ENCODE assay signal across 10 cellular contexts in the genomic region with DNA sequence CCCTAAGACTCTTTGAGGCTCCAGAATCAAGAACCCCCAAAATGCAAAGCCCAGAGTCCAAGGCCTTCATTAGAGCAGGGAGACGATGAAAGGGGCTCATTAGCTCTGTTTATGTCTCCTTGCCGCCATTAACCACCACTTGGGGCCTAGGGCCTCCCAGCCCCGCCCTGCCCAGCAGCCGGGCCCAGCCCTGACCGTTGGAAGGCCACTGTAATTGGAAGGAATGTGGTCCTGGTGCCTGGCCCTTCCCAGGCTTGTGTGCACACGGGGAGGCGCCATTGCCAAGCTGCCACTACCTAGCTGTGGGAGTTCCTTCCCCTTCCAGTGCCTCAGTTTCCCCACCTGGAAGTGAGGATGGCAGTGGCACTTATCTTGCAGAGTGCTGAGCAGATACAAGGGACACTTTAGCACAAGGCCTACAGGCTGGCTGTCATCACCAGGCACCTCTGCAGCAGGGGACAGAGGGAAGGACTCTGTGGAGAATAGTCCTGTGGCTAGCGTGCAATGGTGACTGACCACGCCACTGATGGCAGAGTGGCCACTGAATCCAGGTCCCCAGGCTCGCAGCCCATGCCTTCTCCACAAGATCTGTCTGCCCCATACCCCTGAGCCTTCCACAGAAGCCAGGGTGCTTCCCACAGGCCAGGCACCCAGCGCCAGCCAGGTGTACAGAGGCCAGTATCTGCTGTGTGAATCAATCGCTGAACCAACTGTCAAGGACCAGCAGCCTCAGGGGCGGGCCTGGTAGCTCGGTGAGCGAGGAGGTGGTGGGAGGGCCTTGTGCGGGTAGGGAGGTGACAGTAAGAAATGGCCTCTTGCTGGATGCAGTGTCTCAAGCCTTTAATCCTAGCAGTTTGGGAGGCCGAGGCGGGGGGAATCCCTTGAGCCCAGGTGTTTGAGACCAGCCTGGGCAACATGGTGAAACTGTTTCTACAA. TPM values are rescaled to one million over a fixed set of nuclear protein-coding genes. Genes with fewer than 3 reads are reported as not detected.
A peak's percentile ranks its signal among the peaks of the same experiment; 100 is the strongest.
DNase-seq lines count a peak whose midpoint lies in the region; ATAC-seq and TF ChIP-seq lines count a peak whose summit lies in the region.
"Had no signal": no experiment of that assay in that cellular context is flagged by ENCODE, and none has a peak within 500 bp of the region (broad histone marks: within the 10 kb centered on the region; RNA-seq: fewer than 3 reads in every experiment).

No MANE protein-coding gene starts in this region.

- intact Hi-C loops in activated T-helper 1 cell treated with anti-CD3 and anti-CD28 coated beads, Interleukin-12 subunit alpha, Interleukin-12 subunit beta, Interleukin-2, Interleukin-4 antibody, amounts not matched to agents 30 ng/mL and 10 ng/mL and 1 ng/mL, durations not matched to agents 14 hours and 24 hours and 36 hours (cut with micrococcal nuclease), result loop anchor here (10.0 kb wide), 1 partner anchor 738 kb away; the partner anchor contains the start of gene TTF1

- peak; percentile 36 for DNase-seq in stimulated activated CD4-positive, alpha-beta T cell treated with anti-CD3 and anti-CD28 coated beads, Interleukin-4, amount 100 ng/mL, for 1 hour
- DNase-seq in stimulated activated CD4-positive, alpha-beta T cell treated with anti-CD3 and anti-CD28 coated beads, Interleukin-2, amount 100 ng/mL, for 48 hours, result no peak
- no peak for DNase-seq in activated T-helper 1 cell treated with anti-CD3 and anti-CD28 coated beads, Interleukin-12 subunit alpha, Interleukin-12 subunit beta, Interleukin-2, Interleukin-4 antibody, amounts not matched to agents 30 ng/mL and 10 ng/mL and 1 ng/mL, durations not matched to agents 14 hours and 24 hours and 36 hours (ENCODE audit: low spot score)
- DNase-seq in mesothelial cell of epicardium (ENCODE audit: low spot score in 2 of 2, unreplicated experiment in 2 of 2) (no peak), NCI-H446 (lab: John Stamatoyannopoulos, UW) (no peak), NCI-H1694 (lab: John Stamatoyannopoulos, UW) (no peak), LoVo (ENCODE audit: low spot score) (no peak)
- DNase-seq: Kasumi-1; NK-92 treated with Interleukin-12 subunit alpha and Interleukin-12 subunit beta, amount 100 ng/mL, for 24 hours had no signal

- no peak for ATAC-seq in HG02678 (IDR thresholded peaks at IDR 0.05; ENCODE audit: unreplicated experiment)

- peak overlapping the region; percentile 80 for H3K27ac Mint-ChIP-seq in activated T-helper 1 cell treated with anti-CD3 and anti-CD28 coated beads, Interleukin-12 subunit alpha, Interleukin-12 subunit beta, Interleukin-2, Interleukin-4 antibody, amounts not matched to agents 30 ng/mL and 10 ng/mL and 1 ng/mL, durations not matched to agents 14 hours and 24 hours and 36 hours
- H3K27ac Mint-ChIP-seq in mesothelial cell of epicardium, result no peak overlapping the region

- H3K9me3 Mint-ChIP-seq in activated T-helper 1 cell treated with anti-CD3 and anti-CD28 coated beads, Interleukin-12 subunit alpha, Interleukin-12 subunit beta, Interleukin-2, Interleukin-4 antibody, amounts not matched to agents 30 ng/mL and 10 ng/mL and 1 ng/mL, durations not matched to agents 14 hours and 24 hours and 36 hours, result no peaks in the 10 kb centered on the region
- H3K9me3 Mint-ChIP-seq in mesothelial cell of epicardium, result no peaks in the 10 kb centered on the region

- H3K36me3 Mint-ChIP-seq in activated T-helper 1 cell treated with anti-CD3 and anti-CD28 coated beads, Interleukin-12 subunit alpha, Interleukin-12 subunit beta, Interleukin-2, Interleukin-4 antibody, amounts not matched to agents 30 ng/mL and 10 ng/mL and 1 ng/mL, durations not matched to agents 14 hours and 24 hours and 36 hours (ENCODE audit: low read depth), result peaks cover 3% of the 10 kb centered on the region
- no peaks in the 10 kb centered on the region for H3K36me3 Mint-ChIP-seq in mesothelial cell of epicardium

- no peak for TF ChIP-seq CTCF in mesothelial cell of epicardium (IDR thresholded peaks at IDR 0.05; ENCODE audit: unreplicated experiment)

- H3K27me3 Mint-ChIP-seq in activated T-helper 1 cell treated with anti-CD3 and anti-CD28 coated beads, Interleukin-12 subunit alpha, Interleukin-12 subunit beta, Interleukin-2, Interleukin-4 antibody, amounts not matched to agents 30 ng/mL and 10 ng/mL and 1 ng/mL, durations not matched to agents 14 hours and 24 hours and 36 hours (ENCODE audit: insufficient read depth), result no peaks in the 10 kb centered on the region
- no peaks in the 10 kb centered on the region for H3K27me3 Mint-ChIP-seq in mesothelial cell of epicardium (ENCODE audit: low read depth)

- H3K4me3 Mint-ChIP-seq in activated T-helper 1 cell treated with anti-CD3 and anti-CD28 coated beads, Interleukin-12 subunit alpha, Interleukin-12 subunit beta, Interleukin-2, Interleukin-4 antibody, amounts not matched to agents 30 ng/mL and 10 ng/mL and 1 ng/mL, durations not matched to agents 14 hours and 24 hours and 36 hours, result peak overlapping the region; percentile 58
- peak overlapping the region; percentile 10 for H3K4me3 Mint-ChIP-seq in mesothelial cell of epicardium

- peaks cover 67% of the 10 kb centered on the region for H3K4me1 Mint-ChIP-seq in activated T-helper 1 cell treated with anti-CD3 and anti-CD28 coated beads, Interleukin-12 subunit alpha, Interleukin-12 subunit beta, Interleukin-2, Interleukin-4 antibody, amounts not matched to agents 30 ng/mL and 10 ng/mL and 1 ng/mL, durations not matched to agents 14 hours and 24 hours and 36 hours (ENCODE audit: low read depth)
- H3K4me1 Mint-ChIP-seq in mesothelial cell of epicardium, result peaks cover 43% of the 10 kb centered on the region

RNA-seq across cellular contexts. Expression of gene GBGT1, which starts 20.8 kb away (rescaled TPM):
- total RNA-seq in activated T-helper 1 cell treated with anti-CD3 and anti-CD28 coated beads, Interleukin-12 subunit alpha, Interleukin-12 subunit beta, Interleukin-2, Interleukin-4 antibody, amounts not matched to agents 30 ng/mL and 10 ng/mL and 1 ng/mL, durations not matched to agents 14 hours and 24 hours and 36 hours, result 8.6 and 9.4 TPM in 2 replicates
- 29.1 to 32.8 TPM (median 31.8 TPM) in 3 replicates for total RNA-seq in mesothelial cell of epicardium

RNA-seq across cellular contexts. Expression of gene RALGDS, which starts 21.9 kb away (rescaled TPM):
- total RNA-seq in activated T-helper 1 cell treated with anti-CD3 and anti-CD28 coated beads, Interleukin-12 subunit alpha, Interleukin-12 subunit beta, Interleukin-2, Interleukin-4 antibody, amounts not matched to agents 30 ng/mL and 10 ng/mL and 1 ng/mL, durations not matched to agents 14 hours and 24 hours and 36 hours, result 88.7 and 94.4 TPM in 2 replicates
- 78.9 to 83.5 TPM (median 82.9 TPM) in 3 replicates for total RNA-seq in mesothelial cell of epicardium
